1 cellular context compared by ENCODE assay signal in genomic region chr16:80938928-80939260, GRCh38.
TF ChIP-seq lines count a peak whose summit lies in the region.

No MANE protein-coding gene starts in this region.

TF ChIP-seq in SK-N-SH, 30 proteins besides CTCF, POLR2A, EP300 and RAD21 (continued from another document):
- TF ChIP-seq ZBTB33 (IDR thresholded peaks at IDR 0.05; ENCODE audit: borderline replicate concordance, low read depth) (no peak), REST (IDR thresholded peaks at IDR 0.05; ENCODE audit: low read depth, low read length) (no peak), FOSL2 (IDR thresholded peaks at IDR 0.05; ENCODE audit: borderline replicate concordance, low read depth) (no peak), FOXM1 (IDR thresholded peaks at IDR 0.05; ENCODE audit: low read depth) (no peak), RXRA (IDR thresholded peaks at IDR 0.05; ENCODE audit: borderline replicate concordance, low read depth) (no peak), ELF1 (IDR thresholded peaks at IDR 0.05) (no peak), SIN3A (IDR thresholded peaks at IDR 0.05; ENCODE audit: borderline replicate concordance, low read depth, low read length) (no peak), USF2 (IDR thresholded peaks at IDR 0.05; ENCODE audit: borderline replicate concordance, low read depth, low read length) (no peak), EZH2phosphoT487 (IDR thresholded peaks at IDR 0.05; ENCODE audit: borderline replicate concordance, low read depth) (no peak), TAF1 (IDR thresholded peaks at IDR 0.05; ENCODE audit: borderline replicate concordance, low read depth, low read length) (no peak)
